In genomic region chr19:38142176-38143035, GRCh38 we compare ENCODE assay signal across 8 cellular contexts.
DNase-seq lines count a peak whose midpoint lies in the region; ATAC-seq and TF ChIP-seq lines count a peak whose summit lies in the region.

No MANE protein-coding gene starts in this region.

- no peak overlapping the region for H3K27ac ChIP-seq in brain microvascular endothelial cell

- peaks cover 0 to 4% (median 0%) of the 10 kb centered on the region in 3 donors for H3K27me3 Mint-ChIP-seq in immature natural killer cell (ENCODE audit: low read depth in 3 of 3)

- in situ Hi-C loops in brain microvascular endothelial cell (cut with HindIII; ENCODE audit: low pct_ligation_motif_present, low sequenced_read_pairs), result no loop called here

- no peak for ATAC-seq in GM19328 (IDR thresholded peaks at IDR 0.05; ENCODE audit: unreplicated experiment)

- no peaks in the 10 kb centered on the region for H3K9me3 ChIP-seq in MG63

- DNase-seq in ELR (ENCODE audit: low read depth) (peak; percentile 57), MG63 (peak; percentile 47), SW480 (ENCODE audit: low spot score) (peak; percentile 63), brain microvascular endothelial cell (peak; percentile 60), immature natural killer cell (peak in 2 of 3 donors; percentile 5 to 12), GF-D8 (lab: John Stamatoyannopoulos, UW) (no peak)
- DNase-seq in stimulated activated CD4-positive, alpha-beta T cell treated with anti-CD3 and anti-CD28 coated beads, Interleukin-1b, Interleukin-23, amount 100 ng/mL, for 48 hours, result peak; percentile 56

- H3K4me3 Mint-ChIP-seq in immature natural killer cell, result no peak overlapping the region

- TF ChIP-seq CTCF in brain microvascular endothelial cell (IDR thresholded peaks at IDR 0.05; ENCODE audit: low read depth, low read length, missing control alignments), result peak; percentile 93

- no peak overlapping the region for H3K27ac Mint-ChIP-seq in immature natural killer cell

- peaks cover 4% of the 10 kb centered on the region; the same call in 1 of the 2 replicates for H3K36me3 ChIP-seq in MG63
- peaks cover 33% of the 10 kb centered on the region for H3K36me3 ChIP-seq in brain microvascular endothelial cell (replicated peaks)

- H3K9me3 Mint-ChIP-seq in immature natural killer cell, result no peaks in the 10 kb centered on the region

- H3K4me3 ChIP-seq in MG63, result no peak overlapping the region
- no peak overlapping the region for H3K4me3 ChIP-seq in brain microvascular endothelial cell (ENCODE audit: low read depth, low read length)

- no peaks in the 10 kb centered on the region for H3K27me3 ChIP-seq in MG63
- H3K27me3 ChIP-seq in brain microvascular endothelial cell (replicated peaks), result no peaks in the 10 kb centered on the region

- H3K36me3 Mint-ChIP-seq in immature natural killer cell, result peaks cover 5 to 17% (median 12%) of the 10 kb centered on the region in 3 donors

- peaks cover 0 to 3% of the 10 kb centered on the region in 2 donors for H3K4me1 Mint-ChIP-seq in immature natural killer cell
